8 cellular contexts compared by ENCODE assay signal in genomic region chrX:24242649-24243556, GRCh38.
DNase-seq lines count a peak whose midpoint lies in the region; ATAC-seq lines count a peak whose summit lies in the region.

No MANE protein-coding gene starts in this region.

- DNase-seq in ELF-1 (ENCODE audit: low read depth, low spot score) = peak; percentile 83
- peak; percentile 71 for DNase-seq in dedifferentiated amniotic fluid mesenchymal stem cell (ENCODE audit: extremely low spot score)
- peak; percentile 93 for DNase-seq in skeletal muscle cell (ENCODE audit: low read depth)
- DNase-seq in glomerular visceral epithelial cell (ENCODE audit: extremely low spot score) = no peak
- DNase-seq in NCI-H2029 treated with DMSO at 0.1 percent for 48 hours (lab: John Stamatoyannopoulos, UW) = no peak
- no peak for DNase-seq in NCI-H1417 treated with DMSO at 0.1 percent for 48 hours (lab: John Stamatoyannopoulos, UW)

- peak; percentile 78 for ATAC-seq in GM21423 (IDR thresholded peaks at IDR 0.05; ENCODE audit: unreplicated experiment)
- ATAC-seq in HG03565 (IDR thresholded peaks at IDR 0.05; ENCODE audit: unreplicated experiment) = peak; percentile 85

- H3K4me3 ChIP-seq in skeletal muscle cell (ENCODE audit: low read depth, low read length) = no peak overlapping the region

Comparison
In these comparisons a context has a peak if more than half of its experiments do, and no peak if none do; other contexts are left out.
1. DNase-seq: peak in ELF-1 (single experiment), dedifferentiated amniotic fluid mesenchymal stem cell (single experiment) and skeletal muscle cell (single experiment); none in glomerular visceral epithelial cell (single experiment), NCI-H2029 treated with DMSO at 0.1 percent for 48 hours (single experiment) and NCI-H1417 treated with DMSO at 0.1 percent for 48 hours (single experiment).